In genomic region chr17:48636177-48637018, GRCh38 we compare ENCODE assay signal across 8 cellular contexts. TPM values are rescaled to one million over a fixed set of nuclear protein-coding genes. Genes with fewer than 3 reads are reported as not detected.
A peak's percentile ranks its signal among the peaks of the same experiment; 100 is the strongest.
DNase-seq lines count a peak whose midpoint lies in the region; ATAC-seq and TF ChIP-seq lines count a peak whose summit lies in the region.

No MANE protein-coding gene starts in this region.

- intact Hi-C loops in Calu3 (cut with micrococcal nuclease; ENCODE audit: unreplicated experiment) (no loop called here), PC-3 (cut with micrococcal nuclease) (no loop called here), left cardiac atrium (cut with DNase I) (no loop called here)

- H3K9ac ChIP-seq in PC-3 (ENCODE audit: low read length): no peak overlapping the region

- H3K36me3 ChIP-seq in PC-3 (ENCODE audit: low read depth, low read length): no peaks in the 10 kb centered on the region

- H3K9me2 ChIP-seq in PC-3 (replicated peaks; ENCODE audit: low read length): no peaks in the 10 kb centered on the region

- H3K79me2 ChIP-seq in PC-3 (ENCODE audit: low read length): no peaks in the 10 kb centered on the region

- TF ChIP-seq CTCF in Calu3 (IDR thresholded peaks at IDR 0.05; ENCODE audit: unreplicated experiment): peak; percentile 17
- TF ChIP-seq CTCF in PC-3 (conservative IDR thresholded peaks at IDR 0.05; ENCODE audit: low read depth, low read length): peak; percentile 81
- TF ChIP-seq CTCF in omental fat pad (IDR thresholded peaks at IDR 0.05): no peak

- peak overlapping the region; percentile 60 for H3K4me2 ChIP-seq in PC-3 (ENCODE audit: low read length)

- CTCF ChIA-PET in Calu3 (lab: Charles Lee): interaction anchor here (0.7 kb wide), 1 partner anchor 259 kb away, joined by 3 read pairs; no protein-coding TSS in a partner anchor
- CTCF ChIA-PET in PC-3 (lab: Charles Lee): interaction anchor here (0.6 to 1.2 kb wide), 19 partner anchors 10 to 460 kb away, joined by 3 to 26 read pairs (median 3); partner anchors contain the start of gene HOXB9

- no peak overlapping the region for H3K27ac ChIP-seq in PC-3 (ENCODE audit: low read length)

- no peaks in the 10 kb centered on the region for H3K9me3 ChIP-seq in PC-3 (ENCODE audit: low read length)

- H3K9me3 Mint-ChIP-seq in Calu3 (ENCODE audit: low read depth, unreplicated experiment): no peaks in the 10 kb centered on the region

- peak overlapping the region; percentile 25; the same call in 1 of the 2 replicates for H3K4me3 ChIP-seq in PC-3 (ENCODE audit: low read length)

- no peaks in the 10 kb centered on the region for H3F3A ChIP-seq in PC-3 (ENCODE audit: low read length, unreplicated experiment)

- peaks cover 9% of the 10 kb centered on the region for H3K27me3 ChIP-seq in PC-3 (ENCODE audit: low read length)

- no peaks in the 10 kb centered on the region for H4K20me1 ChIP-seq in PC-3 (ENCODE audit: low read length)

- peak overlapping the region; percentile 67 for H2AFZ ChIP-seq in PC-3 (ENCODE audit: low read length)

- no peak for DNase-seq in Calu3
- peak; percentile 84 for DNase-seq in PC-3
- DNase-seq in activated effector memory CD4-positive, alpha-beta T cell treated with Interleukin-2 at 50 U/mL for 16 hours: peak; percentile 40
- peak; percentile 66 for DNase-seq in left cardiac atrium
- DNase-seq in stimulated activated CD4-positive, alpha-beta T cell treated with anti-CD3 and anti-CD28 coated beads, Interleukin-12 subunit alpha, Interleukin-12 subunit beta, amount 100 ng/mL, for 4 hours: peak; percentile 66
- DNase-seq in NCI-H1105 (lab: John Stamatoyannopoulos, UW): no peak
- DNase-seq in omental fat pad (ENCODE audit: low spot score): no peak

- ATAC-seq in HG03097 (IDR thresholded peaks at IDR 0.05; ENCODE audit: low FRiP score, unreplicated experiment): peak; percentile 60
- peak; percentile 85 for ATAC-seq in PC-3
- peak; percentile 27 to 53 for ATAC-seq in left cardiac atrium
- ATAC-seq in omental fat pad (ENCODE audit: low FRiP score): no peak

- H3K4me1 Mint-ChIP-seq in Calu3 (ENCODE audit: low read depth, unreplicated experiment): peaks cover 16% of the 10 kb centered on the region

- H3K27ac Mint-ChIP-seq in Calu3 (ENCODE audit: unreplicated experiment): no peak overlapping the region

- H3K36me3 Mint-ChIP-seq in Calu3 (ENCODE audit: insufficient read depth, unreplicated experiment): peaks cover 45% of the 10 kb centered on the region

- no peak overlapping the region for H3K4me3 Mint-ChIP-seq in Calu3 (ENCODE audit: low read depth, unreplicated experiment)

- H3K4me1 ChIP-seq in PC-3 (ENCODE audit: insufficient read depth, low read length): peaks cover 13% of the 10 kb centered on the region; the same call in 1 of the 2 replicates

- POLR2A ChIA-PET in PC-3 (lab: Charles Lee; ENCODE audit: unreplicated experiment): interaction anchor here (0.6 to 0.7 kb wide), 2 partner anchors 13 to 40 kb away, joined by 23 to 24 read pairs; no protein-coding TSS in a partner anchor

- no peaks in the 10 kb centered on the region for H3K27me3 Mint-ChIP-seq in Calu3 (ENCODE audit: unreplicated experiment)

- BruUV-seq in Calu3 (replicated peaks; lab: Mats Ljungman, UMichigan) (no TSS peak), PC-3 (replicated peaks; lab: Mats Ljungman, UMichigan) (no TSS peak)

RNA-seq across cellular contexts. Expression of gene HOXB9, which starts 10.2 kb away (rescaled TPM):
- total RNA-seq in Calu3 (2022): 26.0 and 27.8 TPM in 2 replicates
- total RNA-seq in PC-3 (2014; rRNA removed): 7.0 and 8.3 TPM in 2 replicates
- total RNA-seq in left cardiac atrium: not detected
- under 1 TPM in 2 of 4 donors, not detected in 2; 0.09 to 0.48 TPM for total RNA-seq in omental fat pad

RNA-seq across cellular contexts. Expression of gene HOXB8, which starts 21.3 kb away (rescaled TPM):
- 28.2 and 30.9 TPM in 2 replicates for total RNA-seq in Calu3 (2022)
- total RNA-seq in PC-3 (2014; rRNA removed): not detected in 2 replicates
- total RNA-seq in left cardiac atrium: under 1 TPM in 1 of 2 donors, not detected in 1; 0.32 TPM
- 1 to 10 TPM; 4.3 to 6.2 (median 5.0) TPM for total RNA-seq in omental fat pad

RNA-seq across cellular contexts. Expression of gene HOXB7, which starts 25.6 kb away (rescaled TPM):
- total RNA-seq in Calu3 (2022) (30.2 and 31.3 TPM in 2 replicates), PC-3 (2014; rRNA removed) (not detected in 2 replicates), left cardiac atrium (1 to 10 TPM in 1 of 2 donors, under 1 TPM in 1; 0.44 to 1.1 TPM), omental fat pad (10 to 100 TPM in 1 of 4 donors, 1 to 10 TPM in 3; 5.3 to 11.5 (median 8.4) TPM)

RNA-seq across cellular contexts. Expression of gene HOXB6, which starts 31.6 kb away (rescaled TPM):
- total RNA-seq in Calu3 (2022) (140 and 144 TPM in 2 replicates), PC-3 (2014; rRNA removed) (9.5 and 11.3 TPM in 2 replicates), left cardiac atrium (1 to 10 TPM in 1 of 2 donors, under 1 TPM in 1; 0.63 to 2.2 TPM), omental fat pad (10 to 100 TPM in 3 of 4 donors, 1 to 10 TPM in 1; 9.2 to 22.7 (median 15.5) TPM)

RNA-seq across cellular contexts. Expression of gene HOXB5, which starts 42.8 kb away (rescaled TPM):
- total RNA-seq in Calu3 (2022) (47.2 and 48.5 TPM in 2 replicates), PC-3 (2014; rRNA removed) (0.40 and 0.95 TPM in 2 replicates), left cardiac atrium (under 1 TPM in 1 of 2 donors, not detected in 1; 0.41 TPM), omental fat pad (1 to 10 TPM in 2 of 4 donors, under 1 TPM in 2; 0.72 to 3.3 (median 1.4) TPM)

Comparison
In these comparisons a context has a peak if more than half of its experiments do, and no peak if none do; other contexts are left out.
1. DNase-seq: peak in PC-3 (single experiment), activated effector memory CD4-positive, alpha-beta T cell treated with Interleukin-2 at 50 U/mL for 16 hours (single experiment), left cardiac atrium (single experiment) and stimulated activated CD4-positive, alpha-beta T cell treated with anti-CD3 and anti-CD28 coated beads, Interleukin-12 subunit alpha, Interleukin-12 subunit beta, amount 100 ng/mL, for 4 hours (single experiment); none in Calu3 (single experiment), NCI-H1105 (single experiment) and omental fat pad (single experiment).
2. CTCF ChIP-seq: peak in Calu3 (single experiment) and PC-3 (single experiment); none in omental fat pad (0 of 3).